ENCODE assay signal across 19 cellular contexts in genomic region chr3:171239757-171240503, GRCh38.
A peak's percentile ranks its signal among the peaks of the same experiment; 100 is the strongest.
DNase-seq lines count a peak whose midpoint lies in the region; ATAC-seq and TF ChIP-seq lines count a peak whose summit lies in the region.
"Had no signal": no experiment of that assay in that cellular context is flagged by ENCODE, and none has a peak within 500 bp of the region (broad histone marks: within the 10 kb centered on the region; RNA-seq: fewer than 3 reads in every experiment).

No MANE protein-coding gene starts in this region.

- H3K27ac ChIP-seq in HCT116 (ENCODE audit: low read depth, low read length) (no peak overlapping the region), hepatocyte (no peak overlapping the region)
- H3K27ac ChIP-seq: heart left ventricle, prostate gland, thoracic aorta had no signal

- no peak for TF ChIP-seq POLR2A in HCT116 (IDR thresholded peaks at IDR 0.05; ENCODE audit: borderline replicate concordance, extremely low read depth, insufficient read depth, insufficient read length)

- no peaks in the 10 kb centered on the region for H3K9me3 ChIP-seq in HCT116 (ENCODE audit: control insufficient read depth in 1 of 2, insufficient read depth in 1 of 2, low read depth in 1 of 2, low read length in 2 of 2)
- no peaks in the 10 kb centered on the region for H3K9me3 ChIP-seq in hepatocyte (ENCODE audit: low read depth)
- H3K9me3 ChIP-seq: prostate gland, thoracic aorta had no signal

- CTCF ChIA-PET in HCT116 (lab: Charles Lee) = no interaction called here

- no TSS peak for BruUV-seq in HCT116 (replicated peaks; lab: Mats Ljungman, UMichigan)

- H3K4me2 ChIP-seq in HCT116 (ENCODE audit: low read length) = no peak overlapping the region
- no peak overlapping the region for H3K4me2 ChIP-seq in hepatocyte

- H3K4me3 ChIP-seq in HCT116 (replicated peaks in 1 of 2; ENCODE audit: low read depth in 1 of 2, low read length in 2 of 2) (no peak overlapping the region), hepatocyte (no peak overlapping the region)
- H3K4me3 ChIP-seq: heart left ventricle, prostate gland, thoracic aorta had no signal

- no peak for TF ChIP-seq RAD21 in HCT116 (IDR thresholded peaks at IDR 0.05; ENCODE audit: low read depth)

- POLR2A ChIA-PET in HCT116 (lab: Charles Lee) = no interaction called here

- H3K9me2 ChIP-seq in HCT116 (ENCODE audit: insufficient read depth) (no peaks in the 10 kb centered on the region), hepatocyte (replicated peaks; ENCODE audit: insufficient read depth) (no peaks in the 10 kb centered on the region)

- H2AFZ ChIP-seq in HCT116 (ENCODE audit: low read depth, low read length, poor library complexity, severe bottlenecking) (no peak overlapping the region), hepatocyte (no peak overlapping the region)

- ATAC-seq in HCT116 (no peak), GM18867 (IDR thresholded peaks at IDR 0.05; ENCODE audit: unreplicated experiment) (no peak), HG02938 (IDR thresholded peaks at IDR 0.05; ENCODE audit: unreplicated experiment) (no peak)
- ATAC-seq: heart left ventricle, natural killer cell had no signal

- RAD21 ChIA-PET in HCT116 (lab: Charles Lee; ENCODE audit: low non-redundant PET in 1 of 2, low total read pairs in 2 of 2, uncharacterized antibody in 2 of 2, unreplicated experiment in 2 of 2) = no interaction called here

- intact Hi-C loops in HCT116 (cut with micrococcal nuclease) = no loop called here

- H4K20me1 ChIP-seq in HCT116 (ENCODE audit: insufficient read depth) = no peaks in the 10 kb centered on the region
- no peaks in the 10 kb centered on the region for H4K20me1 ChIP-seq in hepatocyte (ENCODE audit: insufficient read depth, poor library complexity, severe bottlenecking)

- H3K36me3 ChIP-seq in HCT116 (ENCODE audit: control insufficient read depth in 1 of 2, insufficient read depth in 2 of 2, low read length in 2 of 2) = no peaks in the 10 kb centered on the region
- H3K36me3 ChIP-seq in hepatocyte (replicated peaks; ENCODE audit: insufficient read depth, low read depth) = no peaks in the 10 kb centered on the region
- H3K36me3 ChIP-seq: heart left ventricle, prostate gland, thoracic aorta had no signal

- no peak for TF ChIP-seq CTCF in HCT116 (IDR thresholded peaks at IDR 0.05 in 2 of 3, conservative IDR thresholded peaks at IDR 0.05 in 1 of 3; ENCODE audit: borderline replicate concordance in 1 of 3, insufficient read depth in 1 of 3, low read depth in 2 of 3, low read length in 2 of 3)
- TF ChIP-seq CTCF in hepatocyte (IDR thresholded peaks at IDR 0.05; ENCODE audit: poor library complexity) = no peak

- no peak overlapping the region for H3K9ac ChIP-seq in HCT116 (ENCODE audit: low read length)

- WGBS in hepatocyte (ENCODE audit: low lambda C conversion rate, missing lambda C conversion rate) = 85% methylated on average over 9 of the region's 9 CpGs

- H3K79me2 ChIP-seq in HCT116 (ENCODE audit: insufficient read depth, low read length) (no peaks in the 10 kb centered on the region), hepatocyte (no peaks in the 10 kb centered on the region)

- DNase-seq in DMS153 treated with DMSO at 0.1 percent for 48 hours (lab: John Stamatoyannopoulos, UW; ENCODE audit: unreplicated experiment) = peak; percentile 39
- DNase-seq in HCT116 (ENCODE audit: low read depth, low spot score) = no peak
- peak; percentile 99 for DNase-seq in NCI-H2107 treated with DMSO at 0.1 percent for 48 hours (lab: John Stamatoyannopoulos, UW; ENCODE audit: unreplicated experiment)
- peak; percentile 41 for DNase-seq in SW480 (ENCODE audit: low spot score)
- DNase-seq in hepatocyte (ENCODE audit: low spot score) = no peak
- DNase-seq in NOMO-1 treated with DMSO at 0.1 percent for 48 hours (lab: John Stamatoyannopoulos, UW; ENCODE audit: unreplicated experiment) = no peak
- DNase-seq: activated gamma-delta T cell treated with Interleukin-2 at 50 U/mL for 16 hours; cerebellar nuclear complex; effector memory CD4-positive, alpha-beta T cell; heart left ventricle; Karpas-422; natural killer cell; NCI-H1092 treated with DMSO at 0.1 percent for 48 hours; NK-92 treated with Interleukin-12 subunit alpha and Interleukin-12 subunit beta, amount 100 ng/mL, for 24 hours; Right ventricle myocardium superior had no signal

- H3K27me3 ChIP-seq in HCT116 (ENCODE audit: insufficient read depth, low read length) (no peaks in the 10 kb centered on the region), hepatocyte (no peaks in the 10 kb centered on the region)
- H3K27me3 ChIP-seq: heart left ventricle had no signal

- no peaks in the 10 kb centered on the region; a peak in 1 of 4 replicates for H3K4me1 ChIP-seq in HCT116 (ENCODE audit: control insufficient read depth in 1 of 2, insufficient read depth in 2 of 2, low read length in 2 of 2)
- H3K4me1 ChIP-seq in hepatocyte (ENCODE audit: insufficient read depth) = no peaks in the 10 kb centered on the region
- H3K4me1 ChIP-seq: prostate gland had no signal

TF ChIP-seq in HCT116, 20 proteins besides CTCF, POLR2A, EP300 and RAD21:
- TF ChIP-seq CBX3 (IDR thresholded peaks at IDR 0.05; ENCODE audit: low read depth) = no peak
- TF ChIP-seq ZNF274 (IDR thresholded peaks at IDR 0.05; ENCODE audit: low read depth, low read length) = no peak
- no peak for TF ChIP-seq SRF (IDR thresholded peaks at IDR 0.05; ENCODE audit: low read depth)
- no peak for TF ChIP-seq ZFX (IDR thresholded peaks at IDR 0.05)
- 0 out of 2 replicates have a peak, but pooled peaks have one; percentile 30 for TF ChIP-seq CEBPB (IDR thresholded peaks at IDR 0.05; ENCODE audit: low read depth)
- no peak for TF ChIP-seq YY1 (IDR thresholded peaks at IDR 0.05; ENCODE audit: extremely low read depth, insufficient replicate concordance, low read depth, low read length)

Comparison
In these comparisons a context has a peak if more than half of its experiments do, and no peak if none do; other contexts are left out.
1. DNase-seq: peak in DMS153 treated with DMSO at 0.1 percent for 48 hours (single experiment), NCI-H2107 treated with DMSO at 0.1 percent for 48 hours (single experiment) and SW480 (single experiment); none in HCT116 (single experiment), hepatocyte (single experiment) and NOMO-1 treated with DMSO at 0.1 percent for 48 hours (single experiment).